8 cellular contexts compared by ENCODE assay signal in the genomic region with DNA sequence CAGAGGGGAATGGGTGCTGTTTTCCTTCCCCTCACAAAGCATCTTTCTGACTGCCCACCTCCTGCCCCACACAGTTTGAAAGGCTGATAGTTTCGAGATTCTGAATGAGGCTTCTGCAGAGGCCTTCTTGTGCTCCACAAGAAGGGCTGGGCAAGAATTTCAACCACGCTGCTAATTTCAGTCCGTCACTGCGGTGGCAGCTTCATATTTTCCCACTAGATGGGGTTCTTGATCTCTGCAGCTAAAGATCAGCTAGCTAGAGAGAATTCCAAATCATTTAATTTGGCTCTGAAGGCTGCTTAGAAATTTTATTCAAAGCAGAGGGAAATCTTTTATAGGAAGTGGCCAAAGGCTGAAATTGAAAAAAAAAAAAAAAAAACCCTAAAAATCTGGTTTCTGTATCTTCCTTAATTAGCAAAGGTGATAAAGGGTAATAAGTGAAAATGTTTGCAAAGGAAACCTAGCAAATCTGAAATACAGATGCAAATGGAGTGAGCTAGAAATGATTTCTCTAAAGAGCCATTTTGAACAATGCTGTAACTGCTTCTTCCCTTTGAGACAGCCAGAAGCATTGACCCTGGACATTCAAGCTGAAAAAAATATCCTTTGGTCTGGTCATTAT. TPM values are rescaled to one million over a fixed set of nuclear protein-coding genes. Genes with fewer than 3 reads are reported as not detected.
DNase-seq lines count a peak whose midpoint lies in the region; ATAC-seq, FAIRE-seq and TF ChIP-seq lines count a peak whose summit lies in the region.

No MANE protein-coding gene starts in this region.

- H2BK15ac ChIP-seq in mesendoderm (replicated peaks; ENCODE audit: low read depth): peak overlapping the region; percentile 75

- H3K4me3 Mint-ChIP-seq in activated CD8-positive, alpha-beta T cell treated with anti-CD3 and anti-CD28 coated beads for 36 hours: no peak overlapping the region
- no peak overlapping the region for H3K4me3 Mint-ChIP-seq in activated CD8-positive, alpha-beta T cell treated with anti-CD3 and anti-CD28 coated beads, Interleukin-2, amount 10 ng/mL, durations not matched to agents 7 days and 5 days

- POLR2A ChIA-PET in activated CD8-positive, alpha-beta T cell treated with anti-CD3 and anti-CD28 coated beads for 36 hours (lab: Charles Lee): no interaction called here
- POLR2A ChIA-PET in activated CD8-positive, alpha-beta T cell treated with anti-CD3 and anti-CD28 coated beads, Interleukin-2, amount 10 ng/mL, durations not matched to agents 7 days and 5 days (lab: Charles Lee): interaction anchor here (0.6 kb wide), 1 partner anchor 149 kb away, joined by 3 read pairs; no protein-coding TSS in a partner anchor
- POLR2A ChIA-PET in endothelial cell of umbilical vein (lab: Charles Lee): interaction anchor here (0.5 to 0.7 kb wide), 5 partner anchors 10 to 1231 kb away, joined by 3 to 9 read pairs (median 3); no protein-coding TSS in a partner anchor

- H3K79me2 ChIP-seq in endothelial cell of umbilical vein (ENCODE audit: control insufficient read depth, insufficient read depth, low read length) (no peaks in the 10 kb centered on the region), mesendoderm (ENCODE audit: control insufficient read depth, insufficient read depth, low read length) (no peaks in the 10 kb centered on the region)

- no TSS peak for BruUV-seq in endothelial cell of umbilical vein (replicated peaks; lab: Mats Ljungman, UMichigan)

- CTCF ChIA-PET in activated CD8-positive, alpha-beta T cell treated with anti-CD3 and anti-CD28 coated beads for 36 hours (lab: Charles Lee): interaction anchor here (0.8 to 4.2 kb wide), 3 partner anchors 24 to 649 kb away, joined by 3 to 18 read pairs (median 11); no protein-coding TSS in a partner anchor
- CTCF ChIA-PET in activated CD8-positive, alpha-beta T cell treated with anti-CD3 and anti-CD28 coated beads, Interleukin-2, amount 10 ng/mL, durations not matched to agents 7 days and 5 days (lab: Charles Lee): interaction anchor here (5.1 kb wide), 1 partner anchor 137 kb away, joined by 23 read pairs; no protein-coding TSS in a partner anchor
- CTCF ChIA-PET in endothelial cell of umbilical vein (lab: Charles Lee): interaction anchor here (0.5 to 10.6 kb wide), 37 partner anchors 8 to 1501 kb away, joined by 3 to 378 read pairs (median 3); no protein-coding TSS in a partner anchor

- H3K27ac ChIP-seq in endothelial cell of umbilical vein (ENCODE audit: insufficient read depth, low read depth, low read length): no peak overlapping the region
- H3K27ac ChIP-seq in mesendoderm (ENCODE audit: low read depth, low read length): peak overlapping the region; percentile 94

- peak overlapping the region; percentile 32 for H3K9ac ChIP-seq in NT2/D1 (ENCODE audit: insufficient read length, low read depth)
- no peak overlapping the region for H3K9ac ChIP-seq in endothelial cell of umbilical vein (replicated peaks; ENCODE audit: extremely low read depth, insufficient read depth, low read length)
- peak overlapping the region; percentile 54 for H3K9ac ChIP-seq in mesendoderm (ENCODE audit: low read length)

- H3K4me3 ChIP-seq in NT2/D1 (ENCODE audit: insufficient read length, low read depth): no peak overlapping the region
- H3K4me3 ChIP-seq in endothelial cell of umbilical vein (replicated peaks in 1 of 3; ENCODE audit: insufficient read depth in 1 of 3, low read depth in 1 of 3, low read length in 3 of 3): no peak overlapping the region
- H3K4me3 ChIP-seq in mesendoderm (ENCODE audit: low read length): no peak overlapping the region

- H3K27me3 Mint-ChIP-seq in activated CD8-positive, alpha-beta T cell treated with anti-CD3 and anti-CD28 coated beads for 36 hours: peaks cover 20% of the 10 kb centered on the region
- peaks cover 13% of the 10 kb centered on the region for H3K27me3 Mint-ChIP-seq in activated CD8-positive, alpha-beta T cell treated with anti-CD3 and anti-CD28 coated beads, Interleukin-2, amount 10 ng/mL, durations not matched to agents 7 days and 5 days (ENCODE audit: low read depth)

- peak overlapping the region; percentile 70 for H4K8ac ChIP-seq in mesendoderm (ENCODE audit: low read depth, low read length)

- H2AK5ac ChIP-seq in mesendoderm (ENCODE audit: low read length): no peak overlapping the region

- peaks cover 4% of the 10 kb centered on the region for H3K9me3 Mint-ChIP-seq in activated CD8-positive, alpha-beta T cell treated with anti-CD3 and anti-CD28 coated beads for 36 hours
- H3K9me3 Mint-ChIP-seq in activated CD8-positive, alpha-beta T cell treated with anti-CD3 and anti-CD28 coated beads, Interleukin-2, amount 10 ng/mL, durations not matched to agents 7 days and 5 days (ENCODE audit: insufficient read depth): no peaks in the 10 kb centered on the region

- no peak for ATAC-seq in activated CD8-positive, alpha-beta T cell treated with anti-CD3 and anti-CD28 coated beads for 36 hours
- ATAC-seq in activated CD8-positive, alpha-beta T cell treated with anti-CD3 and anti-CD28 coated beads, Interleukin-2, amount 10 ng/mL, durations not matched to agents 7 days and 5 days: no peak
- ATAC-seq in GM19452 (IDR thresholded peaks at IDR 0.05; ENCODE audit: unreplicated experiment): no peak

- intact Hi-C loops in activated CD8-positive, alpha-beta T cell treated with anti-CD3 and anti-CD28 coated beads for 36 hours (cut with micrococcal nuclease): no loop called here
- intact Hi-C loops in endothelial cell of umbilical vein (cut with micrococcal nuclease): loop anchor here (1.0 to 10.0 kb wide), 6 partner anchors 24 to 653 kb away; partner anchors contain the start of genes DHRS12, FAM124A and INTS6

- TF ChIP-seq CTCF in activated CD8-positive, alpha-beta T cell treated with anti-CD3 and anti-CD28 coated beads for 36 hours (IDR thresholded peaks at IDR 0.05): peak; percentile 18
- TF ChIP-seq CTCF in endothelial cell of umbilical vein (IDR thresholded peaks at IDR 0.05; ENCODE audit: extremely low read depth in 1 of 2, insufficient read depth in 1 of 2, low read depth in 1 of 2, low read length in 2 of 2): peak; percentile 60 to 68

- H3K79me1 ChIP-seq in mesendoderm (ENCODE audit: low read length): peaks cover 2% of the 10 kb centered on the region

- FAIRE-seq in endothelial cell of umbilical vein (lab: Jason Lieb, UNC): peak; percentile 91

- H4K5ac ChIP-seq in mesendoderm (ENCODE audit: low read length): no peak overlapping the region

- no peak overlapping the region for H3K23ac ChIP-seq in mesendoderm (ENCODE audit: low read length)

- H3K4me1 Mint-ChIP-seq in activated CD8-positive, alpha-beta T cell treated with anti-CD3 and anti-CD28 coated beads for 36 hours (ENCODE audit: low read depth): peaks cover 2% of the 10 kb centered on the region
- no peaks in the 10 kb centered on the region for H3K4me1 Mint-ChIP-seq in activated CD8-positive, alpha-beta T cell treated with anti-CD3 and anti-CD28 coated beads, Interleukin-2, amount 10 ng/mL, durations not matched to agents 7 days and 5 days (ENCODE audit: low read depth)

- peak overlapping the region; percentile 84 for H2BK5ac ChIP-seq in mesendoderm (ENCODE audit: low read length)

- dilution Hi-C loops in endothelial cell of umbilical vein (cut with MboI; ENCODE audit: extremely low pct_ligation_motif_present, low sequenced_read_pairs): no loop called here

- H3K4me2 ChIP-seq in endothelial cell of umbilical vein (ENCODE audit: insufficient read depth, low read length) (no peak overlapping the region), mesendoderm (ENCODE audit: low read length) (no peak overlapping the region)

- H3K56ac ChIP-seq in mesendoderm (ENCODE audit: low read length): peak overlapping the region; percentile 90

- H3K27me3 ChIP-seq in NT2/D1 (ENCODE audit: insufficient read depth, insufficient read length) (no peaks in the 10 kb centered on the region), endothelial cell of umbilical vein (ENCODE audit: control insufficient read depth in 2 of 2, insufficient read depth in 2 of 2, low read length in 2 of 2) (no peaks in the 10 kb centered on the region), mesendoderm (ENCODE audit: insufficient read depth, low read length, poor library complexity) (no peaks in the 10 kb centered on the region)

- TF ChIP-seq POLR2A in endothelial cell of umbilical vein (IDR thresholded peaks at IDR 0.05; ENCODE audit: low read depth, low read length): no peak

- no peaks in the 10 kb centered on the region for H3K4me1 ChIP-seq in NT2/D1 (ENCODE audit: insufficient read depth, insufficient read length)
- H3K4me1 ChIP-seq in endothelial cell of umbilical vein (ENCODE audit: control insufficient read depth, extremely low read depth, insufficient read depth, low read length): peaks cover 11% of the 10 kb centered on the region
- peaks cover 20% of the 10 kb centered on the region for H3K4me1 ChIP-seq in mesendoderm (ENCODE audit: control insufficient read depth, low read depth, low read length)

- DNase-seq in activated CD8-positive, alpha-beta T cell treated with anti-CD3 and anti-CD28 coated beads for 36 hours: peak; percentile 22
- no peak for DNase-seq in activated CD8-positive, alpha-beta T cell treated with anti-CD3 and anti-CD28 coated beads, Interleukin-2, amount 10 ng/mL, durations not matched to agents 7 days and 5 days
- DNase-seq in NT2/D1 (ENCODE audit: low read depth, low spot score) (no peak), endothelial cell of umbilical vein (ENCODE audit: low read depth, low spot score) (peak; percentile 78), mesendoderm (peak; percentile 97), GF-D8 (lab: John Stamatoyannopoulos, UW) (no peak)
- DNase-seq in activated CD4-positive, alpha-beta T cell treated with anti-CD3 and anti-CD28 coated beads, Interleukin-2, amount 50 U/mL, for 48 hours: no peak

- no peaks in the 10 kb centered on the region for H3K36me3 Mint-ChIP-seq in activated CD8-positive, alpha-beta T cell treated with anti-CD3 and anti-CD28 coated beads for 36 hours (ENCODE audit: low read depth)
- H3K36me3 Mint-ChIP-seq in activated CD8-positive, alpha-beta T cell treated with anti-CD3 and anti-CD28 coated beads, Interleukin-2, amount 10 ng/mL, durations not matched to agents 7 days and 5 days (ENCODE audit: low read depth): no peaks in the 10 kb centered on the region

- no peak overlapping the region for H3K27ac Mint-ChIP-seq in activated CD8-positive, alpha-beta T cell treated with anti-CD3 and anti-CD28 coated beads for 36 hours
- no peak overlapping the region for H3K27ac Mint-ChIP-seq in activated CD8-positive, alpha-beta T cell treated with anti-CD3 and anti-CD28 coated beads, Interleukin-2, amount 10 ng/mL, durations not matched to agents 7 days and 5 days

- whole genome bisulfite sequencing in mesendoderm (ENCODE audit: extremely low coverage, insufficient coverage, low lambda C conversion rate): no CpG with 5 or more reads among the region's 4 CpGs

- peak overlapping the region; percentile 98 for H2BK120ac ChIP-seq in mesendoderm (ENCODE audit: low read depth, low read length)

- peak overlapping the region; percentile 85 for H2AFZ ChIP-seq in endothelial cell of umbilical vein (ENCODE audit: low read depth, low read length)

- H3K36me3 ChIP-seq in NT2/D1 (ENCODE audit: insufficient read depth, insufficient read length, low read length): no peaks in the 10 kb centered on the region
- H3K36me3 ChIP-seq in endothelial cell of umbilical vein (ENCODE audit: control insufficient read depth in 2 of 2, extremely low read depth in 1 of 2, insufficient read depth in 2 of 2, low read length in 2 of 2): no peaks in the 10 kb centered on the region
- H3K36me3 ChIP-seq in mesendoderm (ENCODE audit: control insufficient read depth, insufficient read depth, low read length): no peaks in the 10 kb centered on the region

- H3K9me3 ChIP-seq in NT2/D1 (ENCODE audit: insufficient read depth, low read length): no peaks in the 10 kb centered on the region
- no peaks in the 10 kb centered on the region for H3K9me3 ChIP-seq in endothelial cell of umbilical vein (replicated peaks; ENCODE audit: control insufficient read depth, insufficient read depth, low read length)

- H3K4ac ChIP-seq in mesendoderm (ENCODE audit: low read depth, low read length): peak overlapping the region; percentile 90

- no peaks in the 10 kb centered on the region for H4K20me1 ChIP-seq in endothelial cell of umbilical vein (replicated peaks; ENCODE audit: control insufficient read depth, extremely low read depth, insufficient read depth, low read length)

- H3K9me1 ChIP-seq in endothelial cell of umbilical vein (replicated peaks; ENCODE audit: control insufficient read depth, extremely low read depth, insufficient read depth, low read length): no peaks in the 10 kb centered on the region

- peak overlapping the region; percentile 99 for H3K18ac ChIP-seq in mesendoderm (ENCODE audit: low read length)

RNA-seq across cellular contexts. Expression of gene C13orf42, which starts 38.0 kb away (rescaled TPM):
- total RNA-seq in activated CD8-positive, alpha-beta T cell treated with anti-CD3 and anti-CD28 coated beads for 36 hours: not detected
- not detected for total RNA-seq in activated CD8-positive, alpha-beta T cell treated with anti-CD3 and anti-CD28 coated beads, Interleukin-2, amount 10 ng/mL, durations not matched to agents 7 days and 5 days
- not detected in 2 replicates for total RNA-seq in endothelial cell of umbilical vein
- polyA plus RNA-seq in endothelial cell of umbilical vein: not detected in 2 replicates
- not detected in 2 replicates for polyA plus RNA-seq in endothelial cell of umbilical vein (2011; cell fraction: cytosol; rRNA removed)
- polyA plus RNA-seq in endothelial cell of umbilical vein (2011; cell fraction: nucleus; rRNA removed): not detected in 2 replicates
- polyA plus RNA-seq in endothelial cell of umbilical vein (2012): not detected in 2 replicates
- not detected in 2 replicates for polyA minus RNA-seq in endothelial cell of umbilical vein
- polyA minus RNA-seq in endothelial cell of umbilical vein (2011; cell fraction: cytosol; rRNA and poly(A)+ RNA removed): not detected
- not detected in 2 replicates for polyA minus RNA-seq in endothelial cell of umbilical vein (2011; cell fraction: nucleus; rRNA and poly(A)+ RNA removed)
- polyA plus RNA-seq in mesendoderm (2013, experiment 1 of 2): 4.7 TPM
- 4.3 TPM for polyA plus RNA-seq in mesendoderm (2013, experiment 2 of 2)

Comparison
In these comparisons a context has a peak if more than half of its experiments do, and no peak if none do; other contexts are left out.
1. DNase-seq: peak in activated CD8-positive, alpha-beta T cell treated with anti-CD3 and anti-CD28 coated beads for 36 hours (single experiment), endothelial cell of umbilical vein (single experiment) and mesendoderm (single experiment); none in activated CD8-positive, alpha-beta T cell treated with anti-CD3 and anti-CD28 coated beads, Interleukin-2, amount 10 ng/mL, durations not matched to agents 7 days and 5 days (single experiment), NT2/D1 (single experiment), GF-D8 (single experiment) and activated CD4-positive, alpha-beta T cell treated with anti-CD3 and anti-CD28 coated beads, Interleukin-2, amount 50 U/mL, for 48 hours (0 of 2).